Comparison of ENCODE assay signal across 19 cellular contexts in genomic region chr17:72358465-72358864, GRCh38.
DNase-seq lines count a peak whose midpoint lies in the region; ATAC-seq, FAIRE-seq and TF ChIP-seq lines count a peak whose summit lies in the region.
"Had no signal": no experiment of that assay in that cellular context is flagged by ENCODE, and none has a peak within 500 bp of the region (broad histone marks: within the 10 kb centered on the region; RNA-seq: fewer than 3 reads in every experiment).

No MANE protein-coding gene starts in this region.

- no peak overlapping the region for H3K4me3 Mint-ChIP-seq in astrocyte (ENCODE audit: unreplicated experiment)
- H3K4me3 Mint-ChIP-seq: activated CD4-positive, alpha-beta T cell treated with anti-CD3 and anti-CD28 coated beads, Interleukin-2, amount 10 ng/mL, durations not matched to agents 24 days and 14 days; activated T-cell treated with anti-CD3 and anti-CD28 coated beads, Interleukin-2, amount 50 U/mL, for 4 hours; T-helper 17 cell had no signal

- H3K27ac ChIP-seq in AG04450 (ENCODE audit: low read depth, low read length) (no peak overlapping the region), astrocyte (ENCODE audit: low read depth, low read length) (peak overlapping the region; percentile 45), foreskin keratinocyte (peak overlapping the region; percentile 58)
- H3K27ac ChIP-seq: pancreas, suprapubic skin had no signal

- peak overlapping the region; percentile 3 for H3K4me2 ChIP-seq in astrocyte (ENCODE audit: low read length)

- no peak overlapping the region for H3K4me3 ChIP-seq in AG04450 (ENCODE audit: low read depth, low read length)
- H3K4me3 ChIP-seq in astrocyte (ENCODE audit: insufficient read depth, low read depth, low read length): no peak overlapping the region
- H3K4me3 ChIP-seq: pancreas, suprapubic skin had no signal

- no peaks in the 10 kb centered on the region for H3K79me2 ChIP-seq in astrocyte (ENCODE audit: insufficient read depth, low read length)

- H2AFZ ChIP-seq in astrocyte (ENCODE audit: low read depth, low read length): no peak overlapping the region

- H3K9ac ChIP-seq in astrocyte (ENCODE audit: low read length): no peak overlapping the region

- CTCF ChIA-PET in AG04450 (lab: Charles Lee): no interaction called here

- H3K27me3 ChIP-seq in AG04450 (ENCODE audit: control insufficient read depth, insufficient read depth, low read length): no peaks in the 10 kb centered on the region
- no peaks in the 10 kb centered on the region for H3K27me3 ChIP-seq in astrocyte (ENCODE audit: insufficient read depth, low read length)
- H3K27me3 ChIP-seq in foreskin keratinocyte: no peaks in the 10 kb centered on the region
- H3K27me3 ChIP-seq: BE2C, pancreas had no signal

- H3K27me3 Mint-ChIP-seq in astrocyte (ENCODE audit: low read depth, unreplicated experiment): peaks cover 4% of the 10 kb centered on the region
- H3K27me3 Mint-ChIP-seq: activated CD4-positive, alpha-beta T cell treated with anti-CD3 and anti-CD28 coated beads, Interleukin-2, amount 10 ng/mL, durations not matched to agents 24 days and 14 days; T-helper 17 cell had no signal

- H3K4me1 ChIP-seq in astrocyte (ENCODE audit: insufficient read depth, low read length): peaks cover 41% of the 10 kb centered on the region
- peaks cover 26% of the 10 kb centered on the region for H3K4me1 ChIP-seq in foreskin keratinocyte
- H3K4me1 ChIP-seq: BE2C, pancreas had no signal

- peaks cover 8% of the 10 kb centered on the region for H3K36me3 Mint-ChIP-seq in astrocyte (ENCODE audit: low read depth, unreplicated experiment)

- H3K9me3 Mint-ChIP-seq in astrocyte (ENCODE audit: unreplicated experiment): peaks cover 17% of the 10 kb centered on the region
- H3K9me3 Mint-ChIP-seq: activated CD4-positive, alpha-beta T cell treated with anti-CD3 and anti-CD28 coated beads, Interleukin-2, amount 10 ng/mL, durations not matched to agents 24 days and 14 days had no signal

- FAIRE-seq in HTR-8/SVneo (lab: Jason Lieb, UNC): peak; percentile 86
- peak; percentile 96 for FAIRE-seq in astrocyte (lab: Jason Lieb, UNC)
- FAIRE-seq: pancreas had no signal

- DNase-seq in AG04450 (ENCODE audit: low read depth, low spot score) (peak; percentile 66), HTR-8/SVneo (ENCODE audit: insufficient read length, low spot score) (no peak), astrocyte (ENCODE audit: low read depth) (peak; percentile 92), foreskin keratinocyte (peak; percentile 93 to 98), NCI-H345 treated with DMSO at 0.1 percent for 48 hours (lab: John Stamatoyannopoulos, UW; ENCODE audit: unreplicated experiment) (no peak)
- no peak for DNase-seq in stimulated activated CD4-positive, alpha-beta T cell treated with anti-CD3 and anti-CD28 coated beads, Interleukin-1b, Interleukin-23, amount 100 ng/mL, for 48 hours
- DNase-seq in stimulated activated CD4-positive, alpha-beta T cell treated with anti-CD3 and anti-CD28 coated beads, Interleukin-4, amount 100 ng/mL, for 1 hour: no peak
- DNase-seq: activated CD4-positive, alpha-beta T cell treated with anti-CD3 and anti-CD28 coated beads, Interleukin-2, amount 10 ng/mL, durations not matched to agents 24 days and 14 days; activated T-cell treated with anti-CD3 and anti-CD28 coated beads, Interleukin-2, amount 50 U/mL, for 4 hours; amygdala; BE2C; DMS79; NCI-H1105; NCI-H446 treated with DMSO at 0.1 percent for 48 hours; stimulated activated CD4-positive, alpha-beta T cell treated with anti-CD3 and anti-CD28 coated beads, Interleukin-12 subunit alpha, Interleukin-12 subunit beta, amount 100 ng/mL, for 4 hours; T-helper 17 cell had no signal

- no peak for TF ChIP-seq CTCF in AG04450 (IDR thresholded peaks at IDR 0.05; ENCODE audit: low read depth, low read length)
- no peak for TF ChIP-seq CTCF in astrocyte (IDR thresholded peaks at IDR 0.05; ENCODE audit: insufficient read depth, low read depth, low read length)
- TF ChIP-seq CTCF in foreskin keratinocyte (conservative IDR thresholded peaks at IDR 0.05): no peak

- H3K27ac Mint-ChIP-seq in astrocyte (ENCODE audit: unreplicated experiment): peak overlapping the region; percentile 27
- H3K27ac Mint-ChIP-seq: activated CD4-positive, alpha-beta T cell treated with anti-CD3 and anti-CD28 coated beads, Interleukin-2, amount 10 ng/mL, durations not matched to agents 24 days and 14 days; T-helper 17 cell had no signal

- POLR2A ChIA-PET in AG04450 (lab: Yijun Ruan, JAX): interaction anchor here (0.8 kb wide), 1 partner anchor 19 kb away, joined by 4 read pairs; no protein-coding TSS in a partner anchor

- peak; percentile 13 for ATAC-seq in foreskin keratinocyte
- ATAC-seq in HG03280 (IDR thresholded peaks at IDR 0.05; ENCODE audit: unreplicated experiment): no peak
- ATAC-seq: activated T-cell treated with anti-CD3 and anti-CD28 coated beads, Interleukin-2, amount 50 U/mL, for 4 hours; T-helper 17 cell had no signal

- H3K4me1 Mint-ChIP-seq in astrocyte (ENCODE audit: low read depth, unreplicated experiment): peaks cover 23% of the 10 kb centered on the region
- H3K4me1 Mint-ChIP-seq: activated CD4-positive, alpha-beta T cell treated with anti-CD3 and anti-CD28 coated beads, Interleukin-2, amount 10 ng/mL, durations not matched to agents 24 days and 14 days; T-helper 17 cell had no signal

- no peaks in the 10 kb centered on the region for H4K20me1 ChIP-seq in astrocyte (ENCODE audit: insufficient read depth, low read length)

- no peaks in the 10 kb centered on the region for H3K36me3 ChIP-seq in astrocyte (ENCODE audit: insufficient read depth, low read length)
- H3K36me3 ChIP-seq: BE2C, pancreas, suprapubic skin had no signal

- peaks cover 19% of the 10 kb centered on the region for H3K9me3 ChIP-seq in AG04450 (ENCODE audit: control insufficient read depth, insufficient read depth, low read length)
- peaks cover 6% of the 10 kb centered on the region for H3K9me3 ChIP-seq in astrocyte (ENCODE audit: insufficient read depth, low read depth, low read length)
- H3K9me3 ChIP-seq: BE2C, pancreas, suprapubic skin had no signal

Comparison
In these comparisons a context has a peak if more than half of its experiments do, and no peak if none do; other contexts are left out.
1. DNase-seq: peak in AG04450 (single experiment), astrocyte (single experiment) and foreskin keratinocyte (2 of 2); none in HTR-8/SVneo (single experiment), stimulated activated CD4-positive, alpha-beta T cell treated with anti-CD3 and anti-CD28 coated beads, Interleukin-1b, Interleukin-23, amount 100 ng/mL, for 48 hours (single experiment), stimulated activated CD4-positive, alpha-beta T cell treated with anti-CD3 and anti-CD28 coated beads, Interleukin-4, amount 100 ng/mL, for 1 hour (single experiment) and NCI-H345 treated with DMSO at 0.1 percent for 48 hours (single experiment).